Comparison of ENCODE assay signal across 1 cellular context in genomic region chr9:18448101-18448500, GRCh38.
TF ChIP-seq lines count a peak whose summit lies in the region.

No MANE protein-coding gene starts in this region.

TF ChIP-seq in HepG2, 621 proteins besides CTCF, POLR2A, EP300 and RAD21 (continued from another document):
- TF ChIP-seq THRA (CRISPR knock-in tag; IDR thresholded peaks at IDR 0.05; ENCODE audit: borderline replicate concordance) (no peak), ZBTB14 (CRISPR knock-in tag; IDR thresholded peaks at IDR 0.05) (no peak), ZNF460 (CRISPR knock-in tag; IDR thresholded peaks at IDR 0.05; ENCODE audit: borderline replicate concordance) (no peak), KDM5B (CRISPR knock-in tag; IDR thresholded peaks at IDR 0.05; ENCODE audit: borderline replicate concordance) (no peak), BRCA1 (CRISPR knock-in tag; IDR thresholded peaks at IDR 0.05) (no peak), ZNF557 (CRISPR knock-in tag; IDR thresholded peaks at IDR 0.05) (no peak), MTF2 (CRISPR knock-in tag; IDR thresholded peaks at IDR 0.05; ENCODE audit: borderline replicate concordance) (no peak), KMT2A (CRISPR knock-in tag; IDR thresholded peaks at IDR 0.05) (no peak), DPF2 (CRISPR knock-in tag; IDR thresholded peaks at IDR 0.05; ENCODE audit: borderline replicate concordance, low read depth) (no peak), GMEB2 (CRISPR knock-in tag; IDR thresholded peaks at IDR 0.05; ENCODE audit: low read depth) (no peak)
